ENCODE assay signal across 8 cellular contexts in the genomic region with DNA sequence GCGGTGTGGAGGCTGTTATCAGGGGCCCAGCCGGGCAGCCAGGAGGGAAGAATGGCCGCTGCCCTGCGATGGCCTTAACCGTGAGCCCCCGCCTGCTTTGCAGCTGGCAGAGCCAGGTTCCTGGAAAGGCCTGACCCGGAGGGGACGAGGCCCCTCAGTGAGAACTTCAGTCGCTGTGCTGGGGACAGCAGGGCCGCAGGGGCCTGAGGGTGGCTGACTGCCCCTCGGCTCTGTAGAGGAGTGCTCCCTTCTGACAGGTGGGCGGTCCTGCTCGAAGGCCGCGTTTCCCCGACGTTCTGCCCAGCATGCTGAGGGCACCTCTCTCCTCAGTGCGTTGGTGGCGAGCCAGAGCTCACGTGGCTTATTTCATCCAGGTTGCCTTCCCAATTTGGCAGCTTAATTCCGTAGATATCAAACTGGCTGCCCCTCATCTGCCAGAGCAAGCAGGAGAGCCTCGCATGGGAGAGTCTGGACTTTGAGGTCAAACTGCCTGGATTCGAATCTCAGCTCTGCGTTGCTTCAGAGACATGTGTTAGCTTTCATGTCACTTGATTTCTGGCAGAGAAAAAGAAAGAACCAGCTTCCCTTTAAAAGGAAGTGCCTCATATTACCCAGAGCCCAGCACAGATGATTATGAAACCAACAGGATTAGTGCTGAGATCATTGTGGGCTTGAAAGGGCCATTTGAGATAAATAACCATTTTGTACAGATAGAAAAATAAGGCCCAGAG.
A peak's percentile ranks its signal among the peaks of the same experiment; 100 is the strongest.
DNase-seq lines count a peak whose midpoint lies in the region; ATAC-seq and TF ChIP-seq lines count a peak whose summit lies in the region.

No MANE protein-coding gene starts in this region.

- intact Hi-C loops in sigmoid colon (cut with DNase I): loop anchor here (10.0 kb wide), 1 partner anchor 349 kb away; no protein-coding TSS in a partner anchor

- no peaks in the 10 kb centered on the region for H3K36me3 ChIP-seq in sigmoid colon

- peak overlapping the region; percentile 30 for H3K4me3 Mint-ChIP-seq in glutamatergic neuron (ENCODE audit: unreplicated experiment)

- H3K27me3 ChIP-seq in sigmoid colon: no peaks in the 10 kb centered on the region

- peaks cover 33% of the 10 kb centered on the region for H3K9me3 Mint-ChIP-seq in glutamatergic neuron (ENCODE audit: unreplicated experiment)

- peak overlapping the region in 1 of 4 donors; percentile 14 for H3K4me3 ChIP-seq in sigmoid colon

- peak overlapping the region; percentile 66 to 85 (median 80) for H3K27ac ChIP-seq in sigmoid colon

- peaks cover 0 to 36% (median 28%) of the 10 kb centered on the region in 4 donors for H3K4me1 ChIP-seq in sigmoid colon

- peak overlapping the region; percentile 91 for H3K27ac Mint-ChIP-seq in glutamatergic neuron (ENCODE audit: unreplicated experiment)

- no peak for TF ChIP-seq EP300 in sigmoid colon (IDR thresholded peaks at IDR 0.05)

- ATAC-seq in HG03135 (IDR thresholded peaks at IDR 0.05; ENCODE audit: unreplicated experiment): no peak
- no peak for ATAC-seq in GM19463 (IDR thresholded peaks at IDR 0.05; ENCODE audit: unreplicated experiment)

- H3K9me3 ChIP-seq in sigmoid colon: no peaks in the 10 kb centered on the region

- TF ChIP-seq CTCF in glutamatergic neuron (IDR thresholded peaks at IDR 0.05; ENCODE audit: partially characterized antibody, unreplicated experiment): no peak
- TF ChIP-seq CTCF in sigmoid colon (IDR thresholded peaks at IDR 0.05): no peak

- H3K4me1 Mint-ChIP-seq in glutamatergic neuron (ENCODE audit: low read depth, unreplicated experiment): peaks cover 44% of the 10 kb centered on the region

- WGBS in sigmoid colon, 2 donors: 85 to 92% methylated on average over 24 of the region's 24 CpGs

- DNase-seq in GM04504 (ENCODE audit: low read depth) (peak; percentile 57), SKM-1 (lab: John Stamatoyannopoulos, UW; ENCODE audit: unreplicated experiment) (peak; percentile 92), glutamatergic neuron (no peak), sigmoid colon (peak; percentile 76), DMS114 treated with DMSO at 0.1 percent for 48 hours (lab: John Stamatoyannopoulos, UW; ENCODE audit: unreplicated experiment) (no peak)
- DNase-seq in stimulated activated CD4-positive, alpha-beta T cell treated with anti-CD3 and anti-CD28 coated beads, Interleukin-4, amount 100 ng/mL, for 1 hour: no peak

- no peak for TF ChIP-seq POLR2A in sigmoid colon (IDR thresholded peaks at IDR 0.05)

- peaks cover 12% of the 10 kb centered on the region for H3K27me3 Mint-ChIP-seq in glutamatergic neuron (ENCODE audit: unreplicated experiment)

- H3K36me3 Mint-ChIP-seq in glutamatergic neuron (ENCODE audit: unreplicated experiment): no peaks in the 10 kb centered on the region

Comparison
In these comparisons a context has a peak if more than half of its experiments do, and no peak if none do; other contexts are left out.
1. DNase-seq: peak in GM04504 (single experiment), SKM-1 (single experiment) and sigmoid colon (single experiment); none in glutamatergic neuron (single experiment), stimulated activated CD4-positive, alpha-beta T cell treated with anti-CD3 and anti-CD28 coated beads, Interleukin-4, amount 100 ng/mL, for 1 hour (single experiment) and DMS114 treated with DMSO at 0.1 percent for 48 hours (single experiment).